Comparison of ENCODE assay signal across 12 cellular contexts in the genomic region with DNA sequence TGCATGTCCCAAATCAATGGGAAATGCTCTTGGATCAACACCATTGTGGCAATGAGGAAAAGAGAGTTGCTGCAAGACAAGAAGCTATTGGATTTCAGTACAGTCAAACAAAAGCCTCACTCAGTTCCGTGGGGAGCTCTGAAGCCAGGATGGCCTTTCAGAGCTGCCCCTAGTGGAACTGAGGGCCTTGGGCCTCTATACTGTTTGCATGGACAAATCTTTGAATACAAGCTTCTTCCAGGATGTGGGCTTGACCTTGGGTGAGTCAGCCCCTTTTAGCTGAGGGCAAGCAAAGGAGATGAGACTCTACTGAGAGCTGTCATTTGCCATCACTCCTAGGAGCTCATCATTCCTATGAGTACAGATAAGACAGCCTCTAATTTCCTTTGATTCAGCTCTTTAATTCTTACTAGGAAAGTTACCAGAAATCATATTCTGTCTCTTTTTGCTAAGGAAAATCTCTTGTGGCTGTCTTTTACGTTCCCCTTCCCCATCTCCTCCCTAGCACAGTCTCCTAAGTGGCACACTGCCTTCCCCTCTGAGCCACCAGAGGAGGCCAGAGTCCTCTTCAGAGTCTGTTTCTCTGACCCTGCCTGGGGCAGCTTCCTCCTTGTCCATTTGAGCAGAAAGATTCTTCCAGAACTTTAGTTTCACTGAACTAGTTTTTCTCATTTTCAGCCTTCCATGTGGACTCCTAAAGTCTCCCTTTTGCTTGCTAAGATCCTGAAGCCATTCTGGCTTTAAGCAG.
DNase-seq lines count a peak whose midpoint lies in the region; ATAC-seq, FAIRE-seq and TF ChIP-seq lines count a peak whose summit lies in the region.
"Had no signal": no experiment of that assay in that cellular context is flagged by ENCODE, and none has a peak within 500 bp of the region (broad histone marks: within the 10 kb centered on the region; RNA-seq: fewer than 3 reads in every experiment).

No MANE protein-coding gene starts in this region.

- TF ChIP-seq CTCF in A549 (IDR thresholded peaks at IDR 0.05) = no peak
- peak; percentile 62 for TF ChIP-seq CTCF in GM12872 (IDR thresholded peaks at IDR 0.05; ENCODE audit: insufficient read depth, low read depth, low read length)
- peak; percentile 35 for TF ChIP-seq CTCF in hepatocyte (IDR thresholded peaks at IDR 0.05; ENCODE audit: poor library complexity)

- no peaks in the 10 kb centered on the region for H3K79me2 ChIP-seq in hepatocyte

- no peak for FAIRE-seq in A549 (lab: Jason Lieb, UNC)

- H4K20me1 ChIP-seq in hepatocyte (ENCODE audit: insufficient read depth, poor library complexity, severe bottlenecking) = no peaks in the 10 kb centered on the region

- H3K27ac ChIP-seq in A549 (no peak overlapping the region), hepatocyte (no peak overlapping the region)
- H3K27ac ChIP-seq: cardiac muscle cell, prostate gland had no signal

- 5% methylated on average over 2 of the region's 2 CpGs for WGBS in A549 (ENCODE audit: missing lambda C conversion rate)
- WGBS in hepatocyte (ENCODE audit: low lambda C conversion rate, missing lambda C conversion rate) = 52% methylated on average over 2 of the region's 2 CpGs

- H2AFZ ChIP-seq in hepatocyte = no peak overlapping the region

- H3K9me3 ChIP-seq in A549 (no peaks in the 10 kb centered on the region), hepatocyte (ENCODE audit: low read depth) (no peaks in the 10 kb centered on the region)
- H3K9me3 ChIP-seq: prostate gland had no signal

- H3K4me1 ChIP-seq in A549 (no peaks in the 10 kb centered on the region), hepatocyte (ENCODE audit: insufficient read depth) (no peaks in the 10 kb centered on the region)
- H3K4me1 ChIP-seq: prostate gland had no signal

- H3K4me2 ChIP-seq in A549 (no peak overlapping the region), hepatocyte (no peak overlapping the region)

- no peaks in the 10 kb centered on the region for H3K27me3 ChIP-seq in hepatocyte
- H3K27me3 ChIP-seq: cardiac muscle cell had no signal

- CTCF ChIA-PET in A549 (lab: Yijun Ruan, JAX) = interaction anchor here (0.8 to 2.0 kb wide), 6 partner anchors 9 to 447 kb away, joined by 3 to 6 read pairs (median 3); no protein-coding TSS in a partner anchor

- H3K4me3 ChIP-seq in A549 (no peak overlapping the region), hepatocyte (no peak overlapping the region)
- H3K4me3 ChIP-seq: cardiac muscle cell, prostate gland had no signal

- in situ Hi-C loops in G401 (cut with HindIII; ENCODE audit: low sequenced_read_pairs) = no loop called here

- TF ChIP-seq RAD21 in A549 (conservative IDR thresholded peaks at IDR 0.05 in 1 of 2, IDR thresholded peaks at IDR 0.05 in 1 of 2) = peak; percentile 12 to 23; a peak in 1 of 5 replicates

- H3K36me3 ChIP-seq in hepatocyte (replicated peaks; ENCODE audit: insufficient read depth, low read depth) = no peaks in the 10 kb centered on the region
- H3K36me3 ChIP-seq: cardiac muscle cell, prostate gland had no signal

- H3K9me2 ChIP-seq in hepatocyte (replicated peaks; ENCODE audit: insufficient read depth) = no peaks in the 10 kb centered on the region

- ATAC-seq in A549 (peak in 1 of 2 experiments; percentile 66; a peak in 3 of 6 replicates), GM21737 (IDR thresholded peaks at IDR 0.05; ENCODE audit: unreplicated experiment) (no peak), HG02588 (IDR thresholded peaks at IDR 0.05; ENCODE audit: unreplicated experiment) (no peak)
- ATAC-seq: activated CD8-positive, alpha-beta T cell treated with anti-CD3 and anti-CD28 coated beads, Interleukin-2, amount 10 ng/mL, durations not matched to agents 7 days and 5 days had no signal

- DNase-seq in A549 (ENCODE audit: low read depth in 1 of 2, low spot score in 1 of 2) = no peak
- DNase-seq in RPMI8226 = peak; percentile 15
- peak; percentile 30 for DNase-seq in hepatocyte (ENCODE audit: low spot score)
- no peak for DNase-seq in G401 (ENCODE audit: low spot score)
- no peak for DNase-seq in SIG-M5 treated with dmso at 0.1 percent for 504 hours (lab: John Stamatoyannopoulos, UW; ENCODE audit: unreplicated experiment)
- DNase-seq: activated CD8-positive, alpha-beta T cell treated with anti-CD3 and anti-CD28 coated beads, Interleukin-2, amount 10 ng/mL, durations not matched to agents 7 days and 5 days; NCI-H446 treated with DMSO at 0.1 percent for 48 hours had no signal

- POLR2A ChIA-PET in A549 (lab: Yijun Ruan, JAX) = no interaction called here

- TF ChIP-seq POLR2A in A549 (IDR thresholded peaks at IDR 0.05; ENCODE audit: low read length) = no peak

- no peak for TF ChIP-seq EP300 in A549 (IDR thresholded peaks at IDR 0.05)

TF ChIP-seq in A549, 52 proteins besides CTCF, POLR2A, EP300 and RAD21:
- no peak for TF ChIP-seq POLR2AphosphoS2 (conservative IDR thresholded peaks at IDR 0.05; ENCODE audit: low read length)
- TF ChIP-seq CHD2 (IDR thresholded peaks at IDR 0.05; ENCODE audit: low read length, partially characterized antibody) = no peak
- no peak for TF ChIP-seq RNF2 (IDR thresholded peaks at IDR 0.05; ENCODE audit: borderline replicate concordance, low read depth)
- TF ChIP-seq TP53 (CRISPR knock-in tag; IDR thresholded peaks at IDR 0.05) = no peak
- TF ChIP-seq MAZ (IDR thresholded peaks at IDR 0.05; ENCODE audit: borderline replicate concordance, low read depth, low read length) = no peak
- no peak for TF ChIP-seq SREBF2 (IDR thresholded peaks at IDR 0.05)
- no peak for TF ChIP-seq MAFK (IDR thresholded peaks at IDR 0.05; ENCODE audit: partially characterized antibody)
- no peak for TF ChIP-seq CHD4 (IDR thresholded peaks at IDR 0.05; ENCODE audit: borderline replicate concordance)
- no peak for TF ChIP-seq HOXB13 (CRISPR knock-in tag; IDR thresholded peaks at IDR 0.05; ENCODE audit: low read depth)
- no peak for TF ChIP-seq CBX2 (IDR thresholded peaks at IDR 0.05; ENCODE audit: borderline replicate concordance, low read depth)
- no peak for TF ChIP-seq NFE2L2 (conservative IDR thresholded peaks at IDR 0.05; ENCODE audit: low read length)
- TF ChIP-seq FOXS1 (CRISPR knock-in tag; IDR thresholded peaks at IDR 0.05) = no peak
- TF ChIP-seq, protein P1, sequence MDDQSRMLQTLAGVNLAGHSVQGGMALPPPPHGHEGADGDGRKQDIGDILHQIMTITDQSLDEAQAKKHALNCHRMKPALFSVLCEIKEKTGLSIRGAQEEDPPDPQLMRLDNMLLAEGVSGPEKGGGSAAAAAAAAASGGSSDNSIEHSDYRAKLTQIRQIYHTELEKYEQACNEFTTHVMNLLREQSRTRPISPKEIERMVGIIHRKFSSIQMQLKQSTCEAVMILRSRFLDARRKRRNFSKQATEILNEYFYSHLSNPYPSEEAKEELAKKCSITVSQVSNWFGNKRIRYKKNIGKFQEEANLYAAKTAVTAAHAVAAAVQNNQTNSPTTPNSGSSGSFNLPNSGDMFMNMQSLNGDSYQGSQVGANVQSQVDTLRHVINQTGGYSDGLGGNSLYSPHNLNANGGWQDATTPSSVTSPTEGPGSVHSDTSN (IDR thresholded peaks at IDR 0.05) = no peak
- TF ChIP-seq BHLHE40 (IDR thresholded peaks at IDR 0.05; ENCODE audit: low read depth, low read length) = no peak
- TF ChIP-seq KDM1A (IDR thresholded peaks at IDR 0.05; ENCODE audit: low read depth) = no peak
- TF ChIP-seq EHMT2 (IDR thresholded peaks at IDR 0.05; ENCODE audit: low read depth) = no peak
- no peak for TF ChIP-seq NPAS2 (CRISPR knock-in tag; IDR thresholded peaks at IDR 0.05; ENCODE audit: borderline replicate concordance)
- TF ChIP-seq RFX5 (IDR thresholded peaks at IDR 0.05) = no peak

Comparison
In these comparisons a context has a peak if more than half of its experiments do, and no peak if none do; other contexts are left out.
1. DNase-seq: peak in RPMI8226 (single experiment) and hepatocyte (single experiment); none in A549 (0 of 2), G401 (single experiment) and SIG-M5 treated with dmso at 0.1 percent for 504 hours (single experiment).